In the genomic region with DNA sequence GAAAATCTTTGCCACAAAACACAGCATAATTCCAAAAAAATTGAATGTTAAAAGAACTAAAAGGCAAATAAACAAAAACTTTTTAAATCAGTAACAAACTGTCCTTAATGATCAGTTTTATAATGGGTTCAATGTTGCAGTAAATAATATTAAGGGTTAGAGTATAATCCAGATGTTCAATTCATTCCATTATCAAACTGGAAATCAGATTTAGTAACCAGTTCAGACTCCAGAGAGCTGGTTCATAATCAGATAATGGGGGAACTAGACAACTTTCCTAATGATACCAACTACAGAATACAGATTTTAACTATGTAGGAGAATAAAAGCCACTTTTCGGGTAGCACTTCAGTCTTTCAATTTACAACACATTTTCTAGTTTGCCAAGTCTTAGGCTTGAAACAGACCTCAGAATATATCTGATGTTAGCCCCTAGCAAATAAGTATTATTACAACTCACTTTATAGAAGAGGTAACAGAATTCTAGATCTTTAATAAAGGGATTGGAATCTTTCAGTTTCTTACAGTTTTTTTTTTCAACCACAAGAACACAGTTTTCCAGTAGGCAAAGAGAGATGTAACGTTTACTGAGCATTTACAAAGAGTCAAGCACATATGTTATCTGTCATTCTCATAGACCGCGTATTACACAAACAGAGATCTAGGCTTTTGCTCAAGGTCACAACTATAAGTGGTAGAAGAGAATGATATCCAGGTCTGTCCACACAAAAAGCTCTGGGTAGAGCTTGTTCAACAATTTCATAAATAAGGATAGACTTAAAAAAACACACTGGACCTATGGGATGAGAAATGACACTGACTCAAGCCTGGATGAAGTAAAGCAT, we compare ENCODE assay signal across 2 cellular contexts.
TF ChIP-seq lines count a peak whose summit lies in the region.

No MANE protein-coding gene starts in this region.

TF ChIP-seq in PFSK-1, 5 proteins besides CTCF, POLR2A, EP300 and RAD21:
- TF ChIP-seq FOXP2 (optimal IDR thresholded peaks at IDR 0.05; ENCODE audit: borderline replicate concordance, extremely low read depth, extremely low read length, insufficient read depth) (no peak), TAF1 (IDR thresholded peaks at IDR 0.05; ENCODE audit: borderline replicate concordance, insufficient read depth, low read length) (peak; percentile 43; the same call in 1 of the 2 replicates)

TF ChIP-seq in H1, 55 proteins besides CTCF, POLR2A, EP300 and RAD21:
- TF ChIP-seq SIN3A (conservative IDR thresholded peaks at IDR 0.05 in 1 of 2, IDR thresholded peaks at IDR 0.05 in 1 of 2; ENCODE audit: low read depth in 1 of 2, low read length in 2 of 2), result no peak
- TF ChIP-seq CEBPB (IDR thresholded peaks at IDR 0.05; ENCODE audit: low read depth, low read length), result no peak
- TF ChIP-seq ZNF274 (IDR thresholded peaks at IDR 0.05; ENCODE audit: borderline replicate concordance, extremely low read depth, low read length), result no peak
- TF ChIP-seq TEAD4 (IDR thresholded peaks at IDR 0.05; ENCODE audit: low read depth, low read length), result no peak
- no peak for TF ChIP-seq NANOG (IDR thresholded peaks at IDR 0.05; ENCODE audit: insufficient read depth, low read depth, low read length, poor library complexity, severe bottlenecking)
- no peak for TF ChIP-seq POLR2AphosphoS5 (IDR thresholded peaks at IDR 0.05; ENCODE audit: low read depth, low read length)
- TF ChIP-seq SIX5 (IDR thresholded peaks at IDR 0.05; ENCODE audit: low read depth, low read length), result no peak
- TF ChIP-seq BCL11A (IDR thresholded peaks at IDR 0.05; ENCODE audit: low read depth in 2 of 2, low read length in 2 of 2), result no peak
- no peak for TF ChIP-seq POU5F1 (IDR thresholded peaks at IDR 0.05; ENCODE audit: low read depth, low read length)
- no peak for TF ChIP-seq CBX8 (IDR thresholded peaks at IDR 0.05; ENCODE audit: borderline replicate concordance, low read depth, low read length)
- no peak for TF ChIP-seq YY1 (IDR thresholded peaks at IDR 0.05; ENCODE audit: low read depth, low read length)
- TF ChIP-seq ATF2 (IDR thresholded peaks at IDR 0.05; ENCODE audit: low read length), result no peak
- no peak for TF ChIP-seq CTBP2 (IDR thresholded peaks at IDR 0.05; ENCODE audit: borderline replicate concordance, insufficient read depth, insufficient read length, low read length)
- TF ChIP-seq ASH2L (IDR thresholded peaks at IDR 0.05; ENCODE audit: low read length), result no peak
- TF ChIP-seq CBX5 (IDR thresholded peaks at IDR 0.05; ENCODE audit: low read depth, low read length), result no peak
- TF ChIP-seq MAFK (IDR thresholded peaks at IDR 0.05; ENCODE audit: low read depth, low read length), result no peak
- TF ChIP-seq HDAC6 (IDR thresholded peaks at IDR 0.05; ENCODE audit: low read depth, low read length), result no peak
TF ChIP-seq in H1: peak in this region for 0.
